In the genomic region with DNA sequence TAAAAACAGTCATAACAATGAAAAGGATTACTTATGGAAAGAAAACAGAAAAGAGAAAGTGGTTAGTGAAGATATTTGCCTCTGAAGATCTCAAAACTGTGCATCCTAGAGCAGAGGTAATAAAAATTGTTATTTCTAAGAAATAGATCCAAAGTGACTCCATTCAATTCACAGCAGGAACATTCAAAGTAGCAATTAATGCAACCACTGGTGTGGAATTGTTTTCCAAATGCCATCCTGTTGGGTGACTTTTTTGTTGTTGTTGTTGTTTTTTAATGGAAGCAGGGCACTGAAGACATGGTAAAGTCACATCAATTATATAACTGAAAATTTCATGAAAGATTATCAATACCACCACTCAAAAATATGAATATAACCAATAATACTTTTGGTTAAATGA, we compare ENCODE assay signal across 35 cellular contexts.
DNase-seq lines count a peak whose midpoint lies in the region; ATAC-seq, FAIRE-seq and TF ChIP-seq lines count a peak whose summit lies in the region.
"Had no signal": no experiment of that assay in that cellular context is flagged by ENCODE, and none has a peak within 500 bp of the region (broad histone marks: within the 10 kb centered on the region; RNA-seq: fewer than 3 reads in every experiment).

No MANE protein-coding gene starts in this region.

- peaks cover 9% of the 10 kb centered on the region; the same call in 1 of the 2 replicates for H3K9me2 ChIP-seq in GM23338 (ENCODE audit: insufficient read depth)

- CTCF ChIA-PET in H1 (lab: Charles Lee; ENCODE audit: partially characterized antibody): no interaction called here

- ATAC-seq in GM23338 (no peak), HG03196 (IDR thresholded peaks at IDR 0.05; ENCODE audit: unreplicated experiment) (no peak), body of pancreas (no peak), HG02623 (IDR thresholded peaks at IDR 0.05; ENCODE audit: unreplicated experiment) (no peak)
- ATAC-seq: A549; CD8-positive, alpha-beta T cell had no signal

- POLR2A ChIA-PET in H1 (lab: Charles Lee; ENCODE audit: partially characterized antibody): no interaction called here

- H3K4me2 ChIP-seq in GM23338: 0 out of 2 replicates have a peak overlapping the region, but pooled peaks have one; percentile 10
- H3K4me2 ChIP-seq in H1 (ENCODE audit: insufficient read depth in 1 of 2, low read depth in 2 of 2, low read length in 2 of 2): no peak overlapping the region
- H3K4me2 ChIP-seq: A549; BLaER1; BLaER1 treated with 17β-estradiol and CSF1 and Interleukin-3, amounts not matched to agents 10 nM and 100 nM had no signal

- H3K4me3 ChIP-seq in GM23338 (no peak overlapping the region), H1 (ENCODE audit: extremely low read depth in 1 of 4, insufficient read depth in 2 of 4, low read depth in 3 of 4, low read length in 4 of 4) (no peak overlapping the region; a peak in 1 of 8 replicates), body of pancreas (no peak overlapping the region)
- H3K4me3 ChIP-seq: A549; BLaER1; BLaER1 treated with 17β-estradiol and CSF1 and Interleukin-3, amounts not matched to agents 10 nM and 100 nM had no signal

- H3K79me1 ChIP-seq in H1 (ENCODE audit: low read depth, low read length): no peaks in the 10 kb centered on the region

- TF ChIP-seq POLR2A in GM12892 (IDR thresholded peaks at IDR 0.05; ENCODE audit: low read depth, low read length) (no peak), H1 (IDR thresholded peaks at IDR 0.05; ENCODE audit: control extremely low read depth in 1 of 2, low read depth in 2 of 2, low read length in 2 of 2) (no peak), body of pancreas (IDR thresholded peaks at IDR 0.05) (no peak)

- TF ChIP-seq CTCF in GM23338 (conservative IDR thresholded peaks at IDR 0.05; ENCODE audit: low read depth in 2 of 2): no peak
- TF ChIP-seq CTCF in H1 (IDR thresholded peaks at IDR 0.05; ENCODE audit: control extremely low read depth in 1 of 3, insufficient read depth in 1 of 3, low read depth in 1 of 3, low read length in 3 of 3): no peak
- TF ChIP-seq CTCF in body of pancreas (IDR thresholded peaks at IDR 0.05): no peak

- H3K23me2 ChIP-seq in H1 (ENCODE audit: low read depth, low read length): no peaks in the 10 kb centered on the region

- no peaks in the 10 kb centered on the region for H3K36me3 ChIP-seq in GM23338 (ENCODE audit: insufficient read depth)
- H3K36me3 ChIP-seq in H1 (ENCODE audit: control insufficient read depth in 2 of 4, insufficient read depth in 4 of 4, low read length in 3 of 4): no peaks in the 10 kb centered on the region
- H3K36me3 ChIP-seq in body of pancreas (replicated peaks in 1 of 2; ENCODE audit: insufficient read depth in 1 of 2, low read depth in 2 of 2): no peaks in the 10 kb centered on the region
- H3K36me3 ChIP-seq: BE2C; BLaER1; BLaER1 treated with 17β-estradiol and CSF1 and Interleukin-3, amounts not matched to agents 10 nM and 100 nM had no signal

- H2BK12ac ChIP-seq in H1 (ENCODE audit: low read depth, low read length): no peak overlapping the region

- no peak overlapping the region for H2AK5ac ChIP-seq in H1 (ENCODE audit: low read depth, low read length)

- peak; percentile 14 for FAIRE-seq in GM12892 (lab: Jason Lieb, UNC)
- no peak for FAIRE-seq in H1 (lab: Jason Lieb, UNC)
- FAIRE-seq: A204.1, A549, D721Med had no signal

- H3K36me3 Mint-ChIP-seq in GM23338 (ENCODE audit: low read depth): no peaks in the 10 kb centered on the region
- H3K36me3 Mint-ChIP-seq: CD14-positive monocyte; CD4-positive, alpha-beta memory T cell; CD4-positive, CD25-positive, alpha-beta regulatory T cell; CD8-positive, alpha-beta memory T cell; CD8-positive, alpha-beta T cell had no signal

- TF ChIP-seq EP300 in H1 (IDR thresholded peaks at IDR 0.05; ENCODE audit: borderline replicate concordance in 1 of 2, low read depth in 2 of 2, low read length in 2 of 2): no peak

- H3K27me3 Mint-ChIP-seq in GM23338 (ENCODE audit: insufficient read depth, low read depth, poor library complexity): no peaks in the 10 kb centered on the region
- H3K27me3 Mint-ChIP-seq: B cell; CD4-positive, alpha-beta memory T cell; CD4-positive, alpha-beta T cell; CD4-positive, CD25-positive, alpha-beta regulatory T cell; CD8-positive, alpha-beta memory T cell had no signal

- no peak overlapping the region for H2BK15ac ChIP-seq in H1 (ENCODE audit: low read length)

- H3K4me3 Mint-ChIP-seq in GM23338: no peak overlapping the region
- H3K4me3 Mint-ChIP-seq: B cell; CD14-positive monocyte; CD4-positive, alpha-beta memory T cell; CD4-positive, alpha-beta T cell; CD4-positive, CD25-positive, alpha-beta regulatory T cell; CD8-positive, alpha-beta memory T cell; CD8-positive, alpha-beta T cell had no signal

- no peak for TF ChIP-seq RAD21 in H1 (IDR thresholded peaks at IDR 0.05 in 1 of 2, conservative IDR thresholded peaks at IDR 0.05 in 1 of 2; ENCODE audit: low read depth in 2 of 2, low read length in 2 of 2)

- no peak overlapping the region for H4K5ac ChIP-seq in H1 (ENCODE audit: insufficient read length, low read depth, low read length)

- no peak overlapping the region for H3K14ac ChIP-seq in H1 (ENCODE audit: insufficient read length)

- no peaks in the 10 kb centered on the region for H3K9me3 Mint-ChIP-seq in GM23338

- no peak overlapping the region for H2BK20ac ChIP-seq in H1 (ENCODE audit: low read length)

- no peaks in the 10 kb centered on the region for H3K79me2 ChIP-seq in GM23338 (replicated peaks; ENCODE audit: insufficient read depth)
- H3K79me2 ChIP-seq in H1 (ENCODE audit: control insufficient read depth in 1 of 2, insufficient read depth in 2 of 2, low read length in 2 of 2): no peaks in the 10 kb centered on the region

- no peak overlapping the region for H3K23ac ChIP-seq in H1 (ENCODE audit: insufficient read length)

- peaks cover 27% of the 10 kb centered on the region for H3K4me1 Mint-ChIP-seq in GM23338
- H3K4me1 Mint-ChIP-seq: B cell; CD14-positive monocyte; CD4-positive, alpha-beta memory T cell; CD4-positive, CD25-positive, alpha-beta regulatory T cell; CD8-positive, alpha-beta memory T cell had no signal

- intact Hi-C loops in body of pancreas (cut with DNase I): no loop called here

- no peak overlapping the region for H3K4ac ChIP-seq in H1 (replicated peaks; ENCODE audit: insufficient read length, low read depth, low read length)

- H2BK120ac ChIP-seq in H1 (replicated peaks; ENCODE audit: low read depth, low read length): no peak overlapping the region

- no peak overlapping the region for H2BK5ac ChIP-seq in H1 (ENCODE audit: low read depth, low read length)

- H3K27me3 ChIP-seq in GM23338 (ENCODE audit: insufficient read depth) (no peaks in the 10 kb centered on the region), H1 (replicated peaks in 1 of 4; ENCODE audit: control insufficient read depth in 3 of 4, extremely low read depth in 1 of 4, insufficient read depth in 3 of 4, low read length in 3 of 4) (no peaks in the 10 kb centered on the region), body of pancreas (no peaks in the 10 kb centered on the region)
- H3K27me3 ChIP-seq: BE2C; BLaER1; BLaER1 treated with 17β-estradiol and CSF1 and Interleukin-3, amounts not matched to agents 10 nM and 100 nM had no signal

- H3K27ac ChIP-seq in GM23338 (ENCODE audit: low read depth): no peak overlapping the region
- no peak overlapping the region for H3K27ac ChIP-seq in H1 (ENCODE audit: low read depth, low read length)
- H3K27ac ChIP-seq in body of pancreas: no peak overlapping the region
- H3K27ac ChIP-seq: 22Rv1; A549; BLaER1; BLaER1 treated with 17β-estradiol and CSF1 and Interleukin-3, amounts not matched to agents 10 nM and 100 nM; C4-2B had no signal

- H3K9ac ChIP-seq in H1 (replicated peaks in 1 of 4; ENCODE audit: extremely low read depth in 1 of 4, low read depth in 3 of 4, low read length in 3 of 4): no peak overlapping the region
- H3K9ac ChIP-seq: BLaER1; BLaER1 treated with 17β-estradiol and CSF1 and Interleukin-3, amounts not matched to agents 10 nM and 100 nM had no signal

- H3K56ac ChIP-seq in H1 (replicated peaks; ENCODE audit: insufficient read length, low read depth, low read length): no peak overlapping the region

- H4K8ac ChIP-seq in H1 (ENCODE audit: extremely low read depth, insufficient read depth, low read length): no peak overlapping the region

- H3K27ac Mint-ChIP-seq in GM23338: no peak overlapping the region
- H3K27ac Mint-ChIP-seq: B cell; CD14-positive monocyte; CD4-positive, alpha-beta memory T cell; CD4-positive, alpha-beta T cell; CD4-positive, CD25-positive, alpha-beta regulatory T cell; CD8-positive, alpha-beta memory T cell; CD8-positive, alpha-beta T cell had no signal

- H3F3A ChIP-seq in GM23338 (replicated peaks; ENCODE audit: low read depth): no peaks in the 10 kb centered on the region

- H3K18ac ChIP-seq in H1 (ENCODE audit: extremely low read depth, low read length): no peak overlapping the region

- H3K4me1 ChIP-seq in GM23338 (ENCODE audit: insufficient read depth): peaks cover 17% of the 10 kb centered on the region
- H3K4me1 ChIP-seq in H1 (replicated peaks in 1 of 4; ENCODE audit: control insufficient read depth in 3 of 4, insufficient read depth in 4 of 4, low read length in 3 of 4): peaks cover 0 to 10% (median 3%) of the 10 kb centered on the region in 4 experiments; a peak in 4 of 7 replicates
- H3K4me1 ChIP-seq in body of pancreas: no peaks in the 10 kb centered on the region
- H3K4me1 ChIP-seq: A549; BE2C; BLaER1; BLaER1 treated with 17β-estradiol and CSF1 and Interleukin-3, amounts not matched to agents 10 nM and 100 nM; Caco-2 had no signal

- H2AFZ ChIP-seq in GM23338 (no peak overlapping the region), H1 (ENCODE audit: low read length) (no peak overlapping the region)

- no peak overlapping the region for H4K91ac ChIP-seq in H1 (replicated peaks; ENCODE audit: insufficient read length, low read length)

- DNase-seq in GM12892 (ENCODE audit: insufficient read length): no peak
- DNase-seq in GM23338 (ENCODE audit: low spot score): no peak
- no peak for DNase-seq in H1 (ENCODE audit: low read depth in 1 of 2, low spot score in 2 of 2)
- DNase-seq in body of pancreas: no peak
- DNase-seq: 8988T; ACHN; AML-193; BE2C; C1 segment of cervical spinal cord; Caco-2; Calu3; CD4-positive, alpha-beta memory T cell; CD4-positive, alpha-beta T cell; CD4-positive, CD25-positive, alpha-beta regulatory T cell; CD8-positive, alpha-beta memory T cell; CD8-positive, alpha-beta T cell; COR-L47; DMS 273 treated with DMSO at 0.1 percent for 48 hours; DMS153; DMS53; DMS79; DMS79 treated with DMSO at 0.1 percent for 48 hours; DND-41; EL had no signal

- H4K20me1 ChIP-seq in GM23338 (replicated peaks; ENCODE audit: insufficient read depth): no peaks in the 10 kb centered on the region
- H4K20me1 ChIP-seq in H1 (replicated peaks in 1 of 2; ENCODE audit: control insufficient read depth in 1 of 2, insufficient read depth in 2 of 2, low read length in 2 of 2): no peaks in the 10 kb centered on the region
- H4K20me1 ChIP-seq: BLaER1; BLaER1 treated with 17β-estradiol and CSF1 and Interleukin-3, amounts not matched to agents 10 nM and 100 nM had no signal

- H3K9me3 ChIP-seq in H1 (ENCODE audit: insufficient read depth in 2 of 2, low read depth in 1 of 2, low read length in 1 of 2) (no peaks in the 10 kb centered on the region; a peak in 1 of 4 replicates), body of pancreas (no peaks in the 10 kb centered on the region)
- H3K9me3 ChIP-seq: A549; BE2C; BLaER1; BLaER1 treated with 17β-estradiol and CSF1 and Interleukin-3, amounts not matched to agents 10 nM and 100 nM; Caco-2 had no signal

TF ChIP-seq in H1, 55 proteins besides CTCF, POLR2A, EP300 and RAD21 (continues in another document):
- no peak for TF ChIP-seq CHD1 (IDR thresholded peaks at IDR 0.05; ENCODE audit: low read depth, low read length)
